Comparison of ENCODE assay signal across 8 cellular contexts in genomic region chrX:24025741-24026402, GRCh38. TPM values are rescaled to one million over a fixed set of nuclear protein-coding genes. Genes with fewer than 3 reads are reported as not detected.
DNase-seq lines count a peak whose midpoint lies in the region; ATAC-seq lines count a peak whose summit lies in the region.

No MANE protein-coding gene starts in this region.

- in situ Hi-C loops in ACHN (cut with HindIII; ENCODE audit: low pct_ligation_motif_present, low pct_unique_long_range_greater_than_20kb, low sequenced_read_pairs): no loop called here

- ATAC-seq in GM18502 (IDR thresholded peaks at IDR 0.05; ENCODE audit: poor library complexity, unreplicated experiment) (peak; percentile 37), HG02885 (IDR thresholded peaks at IDR 0.05; ENCODE audit: poor library complexity, unreplicated experiment) (peak; percentile 30)

- DNase-seq in ACHN (peak; percentile 12), NCI-H2227 treated with DMSO at 0.1 percent for 48 hours (lab: John Stamatoyannopoulos, UW) (peak; percentile 79), brain pericyte (ENCODE audit: low read depth, low spot score) (peak; percentile 12), kidney tubule cell (ENCODE audit: low spot score) (peak; percentile 40), SK-N-DZ (ENCODE audit: low spot score) (no peak)
- peak; percentile 6 for DNase-seq in stimulated activated naive CD4-positive, alpha-beta T cell treated with Interleukin-2 at 50 U/mL for 16 hours (lab: John Stamatoyannopoulos, UW)

RNA-seq across cellular contexts. Expression of gene KLHL15, which starts 1.1 kb away (rescaled TPM):
- 9.0 TPM in 2 replicates for polyA plus RNA-seq in SK-N-DZ (2014; cell fraction: cytosol; rRNA removed)
- 5.8 and 5.9 TPM in 2 replicates for polyA plus RNA-seq in SK-N-DZ (2014; cell fraction: nucleus; rRNA removed)

RNA-seq across cellular contexts. Expression of gene EIF2S3, which starts 28.9 kb away (rescaled TPM):
- polyA plus RNA-seq in SK-N-DZ (2014; cell fraction: cytosol; rRNA removed): 175 and 208 TPM in 2 replicates
- polyA plus RNA-seq in SK-N-DZ (2014; cell fraction: nucleus; rRNA removed): 176 and 247 TPM in 2 replicates
